In the genomic region with DNA sequence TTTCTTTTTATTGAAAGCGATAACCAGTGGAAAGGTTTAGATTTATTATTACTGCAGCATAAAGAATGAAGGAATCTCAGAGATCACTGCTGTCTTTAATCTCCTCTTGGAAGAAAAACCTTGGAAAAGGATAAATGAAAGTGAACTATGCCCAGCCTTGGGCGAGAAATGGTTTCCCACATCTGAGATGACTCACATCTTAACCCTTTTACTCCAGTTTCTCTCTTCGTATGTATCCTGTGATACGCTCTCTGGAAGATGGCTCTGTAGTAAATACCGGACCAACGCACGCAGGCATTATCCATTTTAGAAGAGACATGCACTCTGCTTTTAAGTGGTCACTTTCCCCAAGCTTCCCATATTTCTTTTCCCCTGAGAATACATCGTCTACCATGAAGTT, we compare ENCODE assay signal across 15 cellular contexts.
"Had no signal": no experiment of that assay in that cellular context is flagged by ENCODE, and none has a peak within 500 bp of the region (broad histone marks: within the 10 kb centered on the region; RNA-seq: fewer than 3 reads in every experiment).

No MANE protein-coding gene starts in this region.

- H3K27ac ChIP-seq: adrenal gland, heart left ventricle, left ventricle myocardium inferior, skin epidermis, tibial nerve had no signal

- H3K36me3 ChIP-seq: adrenal gland, heart left ventricle had no signal

- H3K27me3 ChIP-seq: adrenal gland, heart left ventricle, tibial nerve had no signal

- H3K4me1 ChIP-seq: adrenal gland, heart left ventricle, left ventricle myocardium inferior had no signal

- DNase-seq: activated CD4-positive, alpha-beta T cell treated with anti-CD3 and anti-CD28 coated beads, Interleukin-2, amount 10 ng/mL, durations not matched to agents 7 days and 5 days; activated CD4-positive, CD25-positive, alpha-beta regulatory T cell; activated naive CD4-positive, alpha-beta T cell treated with anti-CD3 and anti-CD28 coated beads, Interleukin-2, amount 10 ng/mL, durations not matched to agents 7 days and 5 days; activated T-cell treated with anti-CD3 and anti-CD28 coated beads for 4 hours; adrenal gland; effector memory CD8-positive, alpha-beta T cell; heart left ventricle; left ventricle myocardium inferior; mesendoderm had no signal

- H3K27me3 Mint-ChIP-seq: activated CD4-positive, alpha-beta T cell treated with anti-CD3 and anti-CD28 coated beads, Interleukin-2, amount 10 ng/mL, durations not matched to agents 7 days and 5 days; activated naive CD4-positive, alpha-beta T cell treated with anti-CD3 and anti-CD28 coated beads, Interleukin-2, amount 10 ng/mL, durations not matched to agents 7 days and 5 days; brain; central memory CD8-positive, alpha-beta T cell; effector memory CD8-positive, alpha-beta T cell had no signal

- H3K4me1 Mint-ChIP-seq: activated CD4-positive, alpha-beta T cell treated with anti-CD3 and anti-CD28 coated beads, Interleukin-2, amount 10 ng/mL, durations not matched to agents 7 days and 5 days; activated naive CD4-positive, alpha-beta T cell treated with anti-CD3 and anti-CD28 coated beads, Interleukin-2, amount 10 ng/mL, durations not matched to agents 7 days and 5 days had no signal

- H3K4me3 ChIP-seq: adrenal gland, heart left ventricle, left ventricle myocardium inferior, skin epidermis, tibial nerve had no signal

- ATAC-seq: effector memory CD8-positive, alpha-beta T cell; heart left ventricle had no signal

- H3K4me3 Mint-ChIP-seq: activated CD4-positive, alpha-beta T cell treated with anti-CD3 and anti-CD28 coated beads, Interleukin-2, amount 10 ng/mL, durations not matched to agents 7 days and 5 days; activated naive CD4-positive, alpha-beta T cell treated with anti-CD3 and anti-CD28 coated beads, Interleukin-2, amount 10 ng/mL, durations not matched to agents 7 days and 5 days; central memory CD8-positive, alpha-beta T cell; effector memory CD8-positive, alpha-beta T cell had no signal

- FAIRE-seq: islet of Langerhans had no signal

- H3K36me3 Mint-ChIP-seq: activated naive CD4-positive, alpha-beta T cell treated with anti-CD3 and anti-CD28 coated beads, Interleukin-2, amount 10 ng/mL, durations not matched to agents 7 days and 5 days had no signal

- H3K27ac Mint-ChIP-seq: activated CD4-positive, alpha-beta T cell treated with anti-CD3 and anti-CD28 coated beads, Interleukin-2, amount 10 ng/mL, durations not matched to agents 7 days and 5 days; activated naive CD4-positive, alpha-beta T cell treated with anti-CD3 and anti-CD28 coated beads, Interleukin-2, amount 10 ng/mL, durations not matched to agents 7 days and 5 days; activated T-helper 2 cell treated with anti-CD3 and anti-CD28 coated beads, Interferon-gamma antibody, Interleukin-2, Interleukin-4, amounts not matched to agents 10 μg/mL and 5 μg/mL and 100 μg/mL, durations not matched to agents 14 hours and 24 hours and 36 hours had no signal
